In the genomic region with DNA sequence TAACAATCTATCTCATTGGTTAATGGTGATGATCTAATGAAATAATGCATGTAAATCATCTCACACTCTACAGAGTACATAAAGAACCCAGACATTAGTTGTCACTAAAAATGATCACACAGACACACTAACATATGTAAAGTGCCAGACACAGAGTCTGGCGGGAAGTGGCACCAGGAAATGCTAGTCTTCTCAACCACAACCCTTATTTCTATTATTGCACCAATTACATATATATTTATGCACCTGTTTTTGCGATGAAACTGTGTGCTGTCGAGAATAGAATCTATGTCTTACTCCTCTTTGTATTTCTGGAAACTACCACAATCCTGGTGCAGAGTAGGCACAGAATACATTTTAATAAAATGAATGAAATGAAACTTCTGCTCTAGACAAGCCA, we compare ENCODE assay signal across 24 cellular contexts.
"Had no signal": no experiment of that assay in that cellular context is flagged by ENCODE, and none has a peak within 500 bp of the region (broad histone marks: within the 10 kb centered on the region; RNA-seq: fewer than 3 reads in every experiment).

No MANE protein-coding gene starts in this region.

- H3K4me1 ChIP-seq: breast epithelium had no signal

- H3K9me3 ChIP-seq: breast epithelium had no signal

- H3K4me3 ChIP-seq: breast epithelium, PC-9 had no signal

- DNase-seq: activated CD4-positive, alpha-beta T cell treated with anti-CD3 and anti-CD28 coated beads for 48 hours; activated CD4-positive, alpha-beta T cell treated with anti-CD3 and anti-CD28 coated beads, Interleukin-2, amount 50 U/mL, for 4 hours; activated CD4-positive, CD25-positive, alpha-beta regulatory T cell treated with anti-CD3 and anti-CD28 coated beads, Interleukin-2, amount 50 U/mL, for 72 hours; activated CD8-positive, alpha-beta memory T cell treated with anti-CD3 and anti-CD28 coated beads, Interleukin-2, amount 50 U/mL, for 48 hours; activated CD8-positive, alpha-beta T cell treated with anti-CD3 and anti-CD28 coated beads, Interleukin-2, amount 10 ng/mL, durations not matched to agents 7 days and 5 days; activated effector memory CD4-positive, alpha-beta T cell treated with Interleukin-2 at 50 U/mL for 16 hours; activated naive CD4-positive, alpha-beta T cell; activated T-cell treated with anti-CD3 and anti-CD28 coated beads, Interleukin-2, amount 50 U/mL, for 1 hour; aorta; caudate nucleus; KG1; NCI-H1105; NCI-H1436 treated with DMSO at 0.1 percent for 48 hours; NCI-H187; NCI-H2081; NCI-H2171; NCI-H2227 treated with DMSO at 0.1 percent for 48 hours; NCI-H69; PC-9; SHP77 treated with DMSO at 0.1 percent for 48 hours; T-helper 17 cell; T-helper 9 cell had no signal

- H3K4me2 ChIP-seq: PC-9 had no signal

- ATAC-seq: activated CD8-positive, alpha-beta T cell treated with anti-CD3 and anti-CD28 coated beads, Interleukin-2, amount 10 ng/mL, durations not matched to agents 7 days and 5 days; T-helper 17 cell; WTC11 had no signal

- H3K36me3 ChIP-seq: breast epithelium had no signal

- H2AFZ ChIP-seq: PC-9 had no signal

- H3K27me3 ChIP-seq: breast epithelium had no signal

- H3K27ac ChIP-seq: breast epithelium, PC-9 had no signal
